ENCODE assay signal across 14 cellular contexts in the genomic region with DNA sequence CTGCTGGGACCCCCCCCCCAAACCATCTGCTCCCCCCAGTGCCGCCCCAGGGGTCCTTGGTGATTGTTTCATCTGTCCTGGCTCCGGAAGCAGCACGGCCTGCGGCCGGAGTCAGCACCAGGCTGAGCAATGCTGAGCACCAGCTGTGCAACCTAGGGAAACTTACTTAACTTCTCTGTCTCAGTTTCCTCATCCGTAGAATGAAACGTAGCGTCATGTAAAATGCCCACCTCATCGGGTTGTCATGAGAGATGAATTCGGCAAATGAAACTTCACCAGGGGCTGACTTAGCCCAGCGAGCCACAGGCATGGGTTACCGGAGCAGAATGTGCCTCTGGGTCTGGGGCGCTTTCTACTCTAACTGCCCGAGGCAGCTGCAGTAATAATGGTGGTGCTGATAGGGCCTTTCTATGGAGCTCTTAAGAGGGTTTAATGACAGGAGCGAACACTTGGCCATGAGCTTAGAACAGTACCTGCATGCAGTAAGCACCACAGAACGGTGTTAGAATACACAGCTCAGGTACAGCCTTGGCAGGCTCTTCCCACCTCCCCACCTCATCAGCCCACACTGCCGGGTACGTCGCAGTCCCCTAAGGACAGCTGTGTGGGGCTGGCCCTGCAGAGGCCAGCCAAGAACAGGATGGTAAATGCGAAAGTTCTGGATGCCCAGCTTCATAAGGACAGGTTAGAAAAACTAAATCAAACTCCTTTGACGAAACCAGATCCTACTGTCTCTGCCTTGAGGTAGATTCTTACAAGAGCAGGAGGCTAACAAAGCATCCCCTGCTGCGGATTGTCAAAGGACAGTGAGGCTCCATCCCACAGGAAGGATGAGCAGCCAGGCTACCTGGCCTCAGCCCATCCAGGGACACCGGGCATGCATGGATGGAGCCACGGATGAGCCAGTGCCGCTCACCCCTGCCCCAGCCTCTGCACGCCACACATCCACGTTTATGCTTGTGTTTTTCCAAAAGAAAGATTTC. TPM values are rescaled to one million over a fixed set of nuclear protein-coding genes. Genes with fewer than 3 reads are reported as not detected.
DNase-seq lines count a peak whose midpoint lies in the region; ATAC-seq, FAIRE-seq and TF ChIP-seq lines count a peak whose summit lies in the region.
"Had no signal": no experiment of that assay in that cellular context is flagged by ENCODE, and none has a peak within 500 bp of the region (broad histone marks: within the 10 kb centered on the region; RNA-seq: fewer than 3 reads in every experiment).

No MANE protein-coding gene starts in this region.

- H3K4me3 Mint-ChIP-seq in activated T-helper 1 cell treated with anti-CD3 and anti-CD28 coated beads, Interleukin-12 subunit alpha, Interleukin-12 subunit beta, Interleukin-2, Interleukin-4 antibody, amounts not matched to agents 30 ng/mL and 10 ng/mL and 1 ng/mL, durations not matched to agents 14 hours and 24 hours and 36 hours, result no peak overlapping the region

- peak in 1 of 2 donors; percentile 36 for DNase-seq in cardiac fibroblast (ENCODE audit: low read depth in 2 of 2)
- no peak for DNase-seq in activated T-helper 1 cell treated with anti-CD3 and anti-CD28 coated beads, Interleukin-12 subunit alpha, Interleukin-12 subunit beta, Interleukin-2, Interleukin-4 antibody, amounts not matched to agents 30 ng/mL and 10 ng/mL and 1 ng/mL, durations not matched to agents 14 hours and 24 hours and 36 hours (ENCODE audit: low spot score)
- DNase-seq in GM12891 (ENCODE audit: insufficient read length, low spot score), result no peak
- DNase-seq: activated T-cell treated with anti-CD3 and anti-CD28 coated beads, Interleukin-2, amount 50 U/mL, for 48 hours; GF-D8; NCI-H187 treated with DMSO at 0.1 percent for 48 hours; T-helper 1 cell had no signal

- no peaks in the 10 kb centered on the region for H3K36me3 Mint-ChIP-seq in activated T-helper 1 cell treated with anti-CD3 and anti-CD28 coated beads, Interleukin-12 subunit alpha, Interleukin-12 subunit beta, Interleukin-2, Interleukin-4 antibody, amounts not matched to agents 30 ng/mL and 10 ng/mL and 1 ng/mL, durations not matched to agents 14 hours and 24 hours and 36 hours (ENCODE audit: low read depth)

- H3K27me3 Mint-ChIP-seq in activated T-helper 1 cell treated with anti-CD3 and anti-CD28 coated beads, Interleukin-12 subunit alpha, Interleukin-12 subunit beta, Interleukin-2, Interleukin-4 antibody, amounts not matched to agents 30 ng/mL and 10 ng/mL and 1 ng/mL, durations not matched to agents 14 hours and 24 hours and 36 hours (ENCODE audit: insufficient read depth), result peaks cover 41% of the 10 kb centered on the region

- H3K27me3 ChIP-seq in HUES48 (ENCODE audit: control insufficient read depth, insufficient read depth, low read length), result peaks cover 24% of the 10 kb centered on the region
- H3K27me3 ChIP-seq in liver (ENCODE audit: control insufficient read depth in 4 of 4, insufficient read depth in 4 of 4, low read length in 3 of 4), result peaks cover 0 to 30% (median 4%) of the 10 kb centered on the region in 4 donors
- no peaks in the 10 kb centered on the region for H3K27me3 ChIP-seq in stomach smooth muscle (ENCODE audit: control insufficient read depth in 1 of 2, insufficient read depth in 2 of 2, low read length in 2 of 2)

- TF ChIP-seq POLR2A in GM12891 (IDR thresholded peaks at IDR 0.05; ENCODE audit: low read depth, low read length), result no peak

- H3K36me3 ChIP-seq in HUES48 (ENCODE audit: control insufficient read depth, insufficient read depth, low read length) (peaks cover 16% of the 10 kb centered on the region), liver (ENCODE audit: control insufficient read depth in 4 of 4, insufficient read depth in 3 of 4, low read depth in 1 of 4, low read length in 3 of 4) (no peaks in the 10 kb centered on the region), stomach smooth muscle (ENCODE audit: control insufficient read depth in 2 of 2, insufficient read depth in 2 of 2, low read length in 2 of 2) (peaks cover 16 to 17% of the 10 kb centered on the region in 2 donors)
- H3K36me3 ChIP-seq: prostate gland had no signal

- ATAC-seq in HG03196 (IDR thresholded peaks at IDR 0.05; ENCODE audit: unreplicated experiment) (no peak), GM21390 (IDR thresholded peaks at IDR 0.05; ENCODE audit: unreplicated experiment) (no peak)

- H3K27ac Mint-ChIP-seq in activated T-helper 1 cell treated with anti-CD3 and anti-CD28 coated beads, Interleukin-12 subunit alpha, Interleukin-12 subunit beta, Interleukin-2, Interleukin-4 antibody, amounts not matched to agents 30 ng/mL and 10 ng/mL and 1 ng/mL, durations not matched to agents 14 hours and 24 hours and 36 hours, result no peak overlapping the region

- H3K9me3 ChIP-seq in HUES48 (ENCODE audit: control insufficient read depth, insufficient read depth, low read length) (no peaks in the 10 kb centered on the region), liver (ENCODE audit: control insufficient read depth in 4 of 4, low read length in 3 of 4) (peaks cover 0 to 4% (median 0%) of the 10 kb centered on the region in 4 donors), stomach smooth muscle (ENCODE audit: control insufficient read depth in 2 of 2, low read length in 2 of 2) (peaks cover 0 to 3% of the 10 kb centered on the region in 2 donors)
- H3K9me3 ChIP-seq: prostate gland had no signal

- peaks cover 43% of the 10 kb centered on the region for H3K4me1 ChIP-seq in HUES48 (ENCODE audit: control insufficient read depth, insufficient read depth, low read length)
- peaks cover 0 to 7% (median 0%) of the 10 kb centered on the region in 4 donors for H3K4me1 ChIP-seq in liver (ENCODE audit: control insufficient read depth in 4 of 4, insufficient read depth in 4 of 4, low read length in 3 of 4)
- peaks cover 22% of the 10 kb centered on the region for H3K4me1 ChIP-seq in stomach smooth muscle (ENCODE audit: control insufficient read depth, insufficient read depth, low read length)
- H3K4me1 ChIP-seq: prostate gland had no signal

- no peak for FAIRE-seq in GM12891 (lab: Jason Lieb, UNC)
- FAIRE-seq: endothelial cell of umbilical vein had no signal

- peaks cover 5% of the 10 kb centered on the region for H3K4me1 Mint-ChIP-seq in activated T-helper 1 cell treated with anti-CD3 and anti-CD28 coated beads, Interleukin-12 subunit alpha, Interleukin-12 subunit beta, Interleukin-2, Interleukin-4 antibody, amounts not matched to agents 30 ng/mL and 10 ng/mL and 1 ng/mL, durations not matched to agents 14 hours and 24 hours and 36 hours (ENCODE audit: low read depth)

- H3K9ac ChIP-seq in HUES48 (ENCODE audit: low read depth, low read length), result no peak overlapping the region
- no peak overlapping the region for H3K9ac ChIP-seq in liver (ENCODE audit: low read depth in 1 of 2, low read length in 2 of 2)
- H3K9ac ChIP-seq in stomach smooth muscle (ENCODE audit: low read length in 2 of 2), result peak overlapping the region; percentile 47 to 67

- no peak for TF ChIP-seq RAD21 in liver (IDR thresholded peaks at IDR 0.05)

- TF ChIP-seq CTCF in cardiac fibroblast (IDR thresholded peaks at IDR 0.05; ENCODE audit: low read depth, low read length) (no peak), liver (IDR thresholded peaks at IDR 0.05; ENCODE audit: low read depth, low read length, missing input control) (no peak)

- 27% methylated on average over 27 of the region's 27 CpGs for WGBS in liver

- H3K27ac ChIP-seq in HUES48 (ENCODE audit: low read depth, low read length), result peak overlapping the region; percentile 52
- peak overlapping the region in 1 of 2 donors; percentile 40 for H3K27ac ChIP-seq in liver (ENCODE audit: low read depth in 1 of 2, low read length in 2 of 2)
- H3K27ac ChIP-seq in stomach smooth muscle (ENCODE audit: low read length), result no peak overlapping the region

- intact Hi-C loops in activated T-helper 1 cell treated with anti-CD3 and anti-CD28 coated beads, Interleukin-12 subunit alpha, Interleukin-12 subunit beta, Interleukin-2, Interleukin-4 antibody, amounts not matched to agents 30 ng/mL and 10 ng/mL and 1 ng/mL, durations not matched to agents 14 hours and 24 hours and 36 hours (cut with micrococcal nuclease), result no loop called here

- H3K9me3 Mint-ChIP-seq in activated T-helper 1 cell treated with anti-CD3 and anti-CD28 coated beads, Interleukin-12 subunit alpha, Interleukin-12 subunit beta, Interleukin-2, Interleukin-4 antibody, amounts not matched to agents 30 ng/mL and 10 ng/mL and 1 ng/mL, durations not matched to agents 14 hours and 24 hours and 36 hours, result peaks cover 11% of the 10 kb centered on the region

- H3K4me3 ChIP-seq in HUES48 (ENCODE audit: low read depth, low read length), result peak overlapping the region; percentile 69
- peak overlapping the region; percentile 60 to 66 for H3K4me3 ChIP-seq in cardiac fibroblast (replicated peaks in 1 of 2; ENCODE audit: low read depth in 2 of 2, low read length in 2 of 2)
- H3K4me3 ChIP-seq in liver (ENCODE audit: low read depth in 1 of 3, low read length in 3 of 3), result peak overlapping the region in 2 of 3 donors; percentile 10 to 13
- H3K4me3 ChIP-seq in stomach smooth muscle (ENCODE audit: low read length in 2 of 2), result peak overlapping the region; percentile 75

TF ChIP-seq in GM12891, 5 proteins besides CTCF, POLR2A, EP300 and RAD21:
- TF ChIP-seq POLR2AphosphoS5 (IDR thresholded peaks at IDR 0.05; ENCODE audit: low read depth, low read length) (no peak), SPI1 (IDR thresholded peaks at IDR 0.05; ENCODE audit: low read depth, low read length) (no peak), POU2F2 (IDR thresholded peaks at IDR 0.05; ENCODE audit: low read depth, low read length) (no peak), PAX5 (IDR thresholded peaks at IDR 0.05; ENCODE audit: insufficient read depth, low read length, severe bottlenecking) (no peak)

RNA-seq across cellular contexts. Expression of a gene that starts 1.5 kb away (rescaled TPM):
- 1 to 10 TPM; 4.9 to 7.5 TPM for total RNA-seq in liver
- 1 to 10 TPM in 1 of 2 donors, under 1 TPM in 1; 0.35 to 7.6 TPM for polyA plus RNA-seq in liver
- total RNA-seq in activated T-helper 1 cell treated with anti-CD3 and anti-CD28 coated beads, Interleukin-12 subunit alpha, Interleukin-12 subunit beta, Interleukin-2, Interleukin-4 antibody, amounts not matched to agents 30 ng/mL and 10 ng/mL and 1 ng/mL, durations not matched to agents 14 hours and 24 hours and 36 hours, result not detected in 2 replicates
- 0.12 TPM for polyA plus RNA-seq in GM12891 (2012; ENCODE audit: low read depth, missing spikeins)
- total RNA-seq: endothelial cell of umbilical vein had no signal

Comparison
In these comparisons a context has a peak if more than half of its experiments do, and no peak if none do; other contexts are left out.
1. H3K4me3 ChIP-seq: peak in every context shown above with its lines; median percentile 75 in stomach smooth muscle; 69 in HUES48; 63 in cardiac fibroblast; 12 in liver.
2. H3K9ac ChIP-seq: peak in stomach smooth muscle (2 of 2); none in HUES48 (single experiment) and liver (0 of 2).